In genomic region chr3:98068824-98069223, GRCh38 we compare ENCODE assay signal across 26 cellular contexts. TPM values are rescaled to one million over a fixed set of nuclear protein-coding genes. Genes with fewer than 3 reads are reported as not detected.
DNase-seq lines count a peak whose midpoint lies in the region; ATAC-seq, FAIRE-seq and TF ChIP-seq lines count a peak whose summit lies in the region.
"Had no signal": no experiment of that assay in that cellular context is flagged by ENCODE, and none has a peak within 500 bp of the region (broad histone marks: within the 10 kb centered on the region; RNA-seq: fewer than 3 reads in every experiment).

No MANE protein-coding gene starts in this region.

- no peak for ATAC-seq in PC-3
- ATAC-seq: esophagus mucosa; natural killer cell treated with Interleukin-12 subunit alpha and Interleukin-12 subunit beta and Interleukin-15 and Interleukin-18, amount 100 ng/mL, for 72 hours; stimulated activated memory B cell treated with anti-CD40 and anti-IgM and Interleukin-4, amounts not matched to agents 10 μg/mL and 1 μg/mL and 100 μg/mL, for 72 hours had no signal

- no peak overlapping the region for H3K4me3 Mint-ChIP-seq in activated CD4-positive, alpha-beta T cell treated with anti-CD3 and anti-CD28 coated beads, Interleukin-2, amount 10 ng/mL, durations not matched to agents 24 days and 14 days
- H3K4me3 Mint-ChIP-seq: activated naive CD4-positive, alpha-beta T cell treated with anti-CD3 and anti-CD28 coated beads, Interleukin-2, amount 50 U/mL, for 24 hours; CD4-positive, CD25-positive, alpha-beta regulatory T cell; central memory CD8-positive, alpha-beta T cell; natural killer cell treated with Interleukin-12 subunit alpha and Interleukin-12 subunit beta and Interleukin-15 and Interleukin-18, amount 100 ng/mL, for 72 hours; stimulated activated memory B cell treated with anti-CD40 and anti-IgM and Interleukin-4, amounts not matched to agents 10 μg/mL and 1 μg/mL and 100 μg/mL, for 72 hours had no signal

- no peak for TF ChIP-seq POLR2A in GM12891 (IDR thresholded peaks at IDR 0.05; ENCODE audit: low read depth, low read length)

- BruUV-seq in A673 (replicated peaks; lab: Mats Ljungman, UMichigan) = no TSS peak
- no TSS peak for BruUV-seq in PC-3 (replicated peaks; lab: Mats Ljungman, UMichigan)

- H3K36me3 ChIP-seq in A673 (ENCODE audit: insufficient read depth, low read length, poor library complexity, severe bottlenecking) = no peaks in the 10 kb centered on the region
- H3K36me3 ChIP-seq in PC-3 (ENCODE audit: low read depth, low read length) = no peaks in the 10 kb centered on the region
- H3K36me3 ChIP-seq: thoracic aorta had no signal

- peaks cover 20% of the 10 kb centered on the region for H3K27me3 ChIP-seq in A673 (replicated peaks; ENCODE audit: insufficient read depth, low read depth, low read length, poor library complexity)
- H3K27me3 ChIP-seq in PC-3 (ENCODE audit: low read length) = peaks cover 6% of the 10 kb centered on the region; the same call in 1 of the 2 replicates

- TF ChIP-seq CTCF in A673 (conservative IDR thresholded peaks at IDR 0.05; ENCODE audit: low read depth, low read length) (peak; percentile 47; the same call in 1 of the 2 replicates), GM12874 (IDR thresholded peaks at IDR 0.05; ENCODE audit: insufficient read depth, low read depth, low read length) (0 out of 2 replicates have a peak, but pooled peaks have one; percentile 7), PC-3 (conservative IDR thresholded peaks at IDR 0.05; ENCODE audit: low read depth, low read length) (peak; percentile 33; the same call in 1 of the 2 replicates), fibroblast of pulmonary artery (IDR thresholded peaks at IDR 0.05; ENCODE audit: low read length, missing control alignments) (peak; percentile 5)

- no peak overlapping the region for H3K9ac ChIP-seq in PC-3 (ENCODE audit: low read length)

- no peak overlapping the region for H2AFZ ChIP-seq in PC-3 (ENCODE audit: low read length)

- H3K27me3 Mint-ChIP-seq in activated CD4-positive, alpha-beta T cell treated with anti-CD3 and anti-CD28 coated beads, Interleukin-2, amount 10 ng/mL, durations not matched to agents 24 days and 14 days = peaks cover 21% of the 10 kb centered on the region
- H3K27me3 Mint-ChIP-seq: stimulated activated memory B cell treated with anti-CD40 and anti-IgM and Interleukin-4, amounts not matched to agents 10 μg/mL and 1 μg/mL and 100 μg/mL, for 72 hours had no signal

- no peaks in the 10 kb centered on the region for H3K9me2 ChIP-seq in PC-3 (replicated peaks; ENCODE audit: low read length)

- H3K9me3 Mint-ChIP-seq in activated CD4-positive, alpha-beta T cell treated with anti-CD3 and anti-CD28 coated beads, Interleukin-2, amount 10 ng/mL, durations not matched to agents 24 days and 14 days = no peaks in the 10 kb centered on the region
- H3K9me3 Mint-ChIP-seq: activated naive CD4-positive, alpha-beta T cell treated with anti-CD3 and anti-CD28 coated beads, Interleukin-2, amount 50 U/mL, for 24 hours; CD4-positive, CD25-positive, alpha-beta regulatory T cell; central memory CD8-positive, alpha-beta T cell; stimulated activated memory B cell treated with anti-CD40 and anti-IgM and Interleukin-4, amounts not matched to agents 10 μg/mL and 1 μg/mL and 100 μg/mL, for 72 hours had no signal

- no peak overlapping the region for H3K27ac ChIP-seq in A673 (ENCODE audit: low read depth, low read length, poor library complexity, severe bottlenecking)
- no peak overlapping the region for H3K27ac ChIP-seq in PC-3 (ENCODE audit: low read length)
- H3K27ac ChIP-seq: thoracic aorta had no signal

- CTCF ChIA-PET in A673 (lab: Charles Lee) = no interaction called here
- CTCF ChIA-PET in PC-3 (lab: Charles Lee) = no interaction called here

- H3K4me1 ChIP-seq in A673 (ENCODE audit: insufficient read depth, low read length, poor library complexity, severe bottlenecking) (no peaks in the 10 kb centered on the region), PC-3 (ENCODE audit: insufficient read depth, low read length) (no peaks in the 10 kb centered on the region)

- no peaks in the 10 kb centered on the region for H3K4me1 Mint-ChIP-seq in activated CD4-positive, alpha-beta T cell treated with anti-CD3 and anti-CD28 coated beads, Interleukin-2, amount 10 ng/mL, durations not matched to agents 24 days and 14 days
- H3K4me1 Mint-ChIP-seq: activated naive CD4-positive, alpha-beta T cell treated with anti-CD3 and anti-CD28 coated beads, Interleukin-2, amount 50 U/mL, for 24 hours; CD4-positive, CD25-positive, alpha-beta regulatory T cell; central memory CD8-positive, alpha-beta T cell; stimulated activated memory B cell treated with anti-CD40 and anti-IgM and Interleukin-4, amounts not matched to agents 10 μg/mL and 1 μg/mL and 100 μg/mL, for 72 hours had no signal

- H3K4me2 ChIP-seq in PC-3 (ENCODE audit: low read length) = no peak overlapping the region

- intact Hi-C loops in A673 (cut with micrococcal nuclease; ENCODE audit: unreplicated experiment) (no loop called here), PC-3 (cut with micrococcal nuclease) (no loop called here)
- intact Hi-C loops in activated CD4-positive, alpha-beta T cell treated with anti-CD3 and anti-CD28 coated beads, Interleukin-2, amount 10 ng/mL, durations not matched to agents 24 days and 14 days (cut with micrococcal nuclease) = no loop called here

- POLR2A ChIA-PET in A673 (lab: Charles Lee; ENCODE audit: low non-redundant PET) = no interaction called here
- POLR2A ChIA-PET in PC-3 (lab: Charles Lee; ENCODE audit: unreplicated experiment) = no interaction called here

- H3F3A ChIP-seq in PC-3 (ENCODE audit: low read length, unreplicated experiment) = no peaks in the 10 kb centered on the region

- H3K79me2 ChIP-seq in PC-3 (ENCODE audit: low read length) = no peaks in the 10 kb centered on the region

- FAIRE-seq in GM12891 (lab: Jason Lieb, UNC) = no peak

- H3K36me3 Mint-ChIP-seq in activated CD4-positive, alpha-beta T cell treated with anti-CD3 and anti-CD28 coated beads, Interleukin-2, amount 10 ng/mL, durations not matched to agents 24 days and 14 days (ENCODE audit: low read depth) = no peaks in the 10 kb centered on the region
- H3K36me3 Mint-ChIP-seq: activated naive CD4-positive, alpha-beta T cell treated with anti-CD3 and anti-CD28 coated beads, Interleukin-2, amount 50 U/mL, for 24 hours; CD4-positive, CD25-positive, alpha-beta regulatory T cell; natural killer cell treated with Interleukin-12 subunit alpha and Interleukin-12 subunit beta and Interleukin-15 and Interleukin-18, amount 100 ng/mL, for 72 hours; stimulated activated memory B cell treated with anti-CD40 and anti-IgM and Interleukin-4, amounts not matched to agents 10 μg/mL and 1 μg/mL and 100 μg/mL, for 72 hours had no signal

- no peaks in the 10 kb centered on the region for H4K20me1 ChIP-seq in PC-3 (ENCODE audit: low read length)

- DNase-seq in A673 (ENCODE audit: low spot score) = no peak
- no peak for DNase-seq in PC-3
- no peak for DNase-seq in fibroblast of pulmonary artery (ENCODE audit: low read depth)
- no peak for DNase-seq in activated CD4-positive, alpha-beta T cell treated with anti-CD3 and anti-CD28 coated beads, Interleukin-2, amount 10 ng/mL, durations not matched to agents 24 days and 14 days
- DNase-seq in activated effector memory CD4-positive, alpha-beta T cell treated with Interleukin-2 at 50 U/mL for 16 hours = no peak
- no peak for DNase-seq in NCI-H2227 treated with DMSO at 0.1 percent for 48 hours (lab: John Stamatoyannopoulos, UW)
- DNase-seq in GM12891 (ENCODE audit: insufficient read length, low spot score) = no peak
- DNase-seq: ACHN; activated CD4-positive, CD25-positive, alpha-beta regulatory T cell; activated CD8-positive, alpha-beta memory T cell treated with anti-CD3 and anti-CD28 coated beads for 24 hours; activated T-cell treated with anti-CD3 and anti-CD28 coated beads, Interleukin-2, amount 50 U/mL, for 48 hours; aorta; CD4-positive, CD25-positive, alpha-beta regulatory T cell; NCI-H1417; NCI-H82; posterior cingulate gyrus; RPMI8226; stimulated activated CD4-positive, alpha-beta T cell treated with anti-CD3 and anti-CD28 coated beads, Interleukin-1b, Interleukin-23, amount 100 ng/mL, for 48 hours had no signal

- no peaks in the 10 kb centered on the region for H3K9me3 ChIP-seq in A673 (ENCODE audit: low read depth, low read length, poor library complexity, severe bottlenecking)
- H3K9me3 ChIP-seq in PC-3 (ENCODE audit: low read length) = no peaks in the 10 kb centered on the region
- H3K9me3 ChIP-seq: thoracic aorta had no signal

- H3K4me3 ChIP-seq in A673 (ENCODE audit: low read depth, low read length, poor library complexity, severe bottlenecking) = no peak overlapping the region
- H3K4me3 ChIP-seq in PC-3 (ENCODE audit: low read length) = no peak overlapping the region
- no peak overlapping the region for H3K4me3 ChIP-seq in fibroblast of pulmonary artery (replicated peaks; ENCODE audit: low read depth, low read length)
- H3K4me3 ChIP-seq: thoracic aorta had no signal

- no peak overlapping the region for H3K27ac Mint-ChIP-seq in activated CD4-positive, alpha-beta T cell treated with anti-CD3 and anti-CD28 coated beads, Interleukin-2, amount 10 ng/mL, durations not matched to agents 24 days and 14 days
- H3K27ac Mint-ChIP-seq: activated naive CD4-positive, alpha-beta T cell treated with anti-CD3 and anti-CD28 coated beads, Interleukin-2, amount 50 U/mL, for 24 hours; CD4-positive, CD25-positive, alpha-beta regulatory T cell; natural killer cell treated with Interleukin-12 subunit alpha and Interleukin-12 subunit beta and Interleukin-15 and Interleukin-18, amount 100 ng/mL, for 72 hours; stimulated activated memory B cell treated with anti-CD40 and anti-IgM and Interleukin-4, amounts not matched to agents 10 μg/mL and 1 μg/mL and 100 μg/mL, for 72 hours had no signal

TF ChIP-seq in GM12891, 5 proteins besides CTCF, POLR2A, EP300 and RAD21:
- TF ChIP-seq POLR2AphosphoS5 (IDR thresholded peaks at IDR 0.05; ENCODE audit: low read depth, low read length) = no peak

RNA-seq across cellular contexts. Expression of gene OR5AC2, which starts 18.1 kb away (rescaled TPM):
- not detected in 2 replicates for total RNA-seq in A673 (2021)
- not detected in 2 replicates for total RNA-seq in PC-3 (2014; rRNA removed)
- total RNA-seq in activated CD4-positive, alpha-beta T cell treated with anti-CD3 and anti-CD28 coated beads, Interleukin-2, amount 10 ng/mL, durations not matched to agents 24 days and 14 days = not detected in 2 replicates
- not detected for polyA plus RNA-seq in GM12891 (2012; ENCODE audit: low read depth, missing spikeins)
- total RNA-seq: aorta; CD4-positive, CD25-positive, alpha-beta regulatory T cell; esophagus mucosa; mesenteric fat pad; natural killer cell treated with Interleukin-12 subunit alpha and Interleukin-12 subunit beta and Interleukin-15 and Interleukin-18, amount 100 ng/mL, for 72 hours; thoracic aorta had no signal
- polyA plus RNA-seq: aorta; CD4-positive, CD25-positive, alpha-beta regulatory T cell had no signal

RNA-seq across cellular contexts. Expression of gene GABRR3, which starts 33.7 kb away (rescaled TPM):
- not detected in 2 replicates for total RNA-seq in A673 (2021)
- not detected in 2 replicates for total RNA-seq in PC-3 (2014; rRNA removed)
- 0.05 and 0.12 TPM in 2 replicates for total RNA-seq in activated CD4-positive, alpha-beta T cell treated with anti-CD3 and anti-CD28 coated beads, Interleukin-2, amount 10 ng/mL, durations not matched to agents 24 days and 14 days
- not detected for polyA plus RNA-seq in GM12891 (2012; ENCODE audit: low read depth, missing spikeins)
- total RNA-seq: aorta; CD4-positive, CD25-positive, alpha-beta regulatory T cell; esophagus mucosa; mesenteric fat pad; natural killer cell treated with Interleukin-12 subunit alpha and Interleukin-12 subunit beta and Interleukin-15 and Interleukin-18, amount 100 ng/mL, for 72 hours; thoracic aorta had no signal
- polyA plus RNA-seq: aorta; CD4-positive, CD25-positive, alpha-beta regulatory T cell had no signal
